14 cellular contexts compared by ENCODE assay signal in the genomic region with DNA sequence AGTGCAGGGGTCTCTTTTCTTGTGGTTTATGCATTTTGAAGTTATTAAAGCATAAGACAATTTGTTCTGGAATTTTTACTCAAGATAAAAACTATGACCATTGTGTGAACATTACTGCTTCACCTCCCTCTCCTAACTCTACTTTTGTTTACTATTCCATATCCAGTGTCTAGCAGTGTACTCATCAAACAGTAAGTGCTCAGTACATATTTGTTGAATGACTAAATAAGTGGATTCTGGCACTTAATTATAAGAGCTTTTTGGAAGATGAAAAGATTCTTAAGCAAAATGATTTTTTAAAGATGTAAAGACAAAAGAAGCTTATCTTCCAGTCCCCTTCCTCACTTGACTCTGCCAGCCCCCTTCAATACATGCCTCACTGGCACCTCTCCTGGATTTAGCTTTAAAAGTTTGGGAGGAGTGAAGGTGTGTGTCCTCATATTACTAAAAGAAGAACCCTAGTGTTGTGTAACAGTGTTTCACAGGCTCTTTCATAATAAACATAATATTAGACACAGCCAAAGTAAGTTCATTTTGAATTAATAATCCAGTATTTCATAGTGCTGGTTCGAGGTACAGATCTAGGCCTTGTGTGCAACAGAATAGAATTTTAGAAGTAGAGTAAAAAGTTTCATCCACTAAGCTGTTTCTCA. TPM values are rescaled to one million over a fixed set of nuclear protein-coding genes. Genes with fewer than 3 reads are reported as not detected.
DNase-seq lines count a peak whose midpoint lies in the region; ATAC-seq, FAIRE-seq and TF ChIP-seq lines count a peak whose summit lies in the region.
"Had no signal": no experiment of that assay in that cellular context is flagged by ENCODE, and none has a peak within 500 bp of the region (broad histone marks: within the 10 kb centered on the region; RNA-seq: fewer than 3 reads in every experiment).

No MANE protein-coding gene starts in this region.

- peaks cover 4% of the 10 kb centered on the region for H3K36me3 Mint-ChIP-seq in WTC11
- H3K36me3 Mint-ChIP-seq: activated naive CD4-positive, alpha-beta T cell treated with anti-CD3 and anti-CD28 coated beads, Interleukin-2, amount 50 U/mL, for 24 hours; naive thymus-derived CD4-positive, alpha-beta T cell had no signal

- H3K27ac Mint-ChIP-seq in WTC11: no peak overlapping the region
- H3K27ac Mint-ChIP-seq: activated naive CD4-positive, alpha-beta T cell treated with anti-CD3 and anti-CD28 coated beads, Interleukin-2, amount 50 U/mL, for 24 hours; naive thymus-derived CD4-positive, alpha-beta T cell had no signal

- POLR2A ChIA-PET in WTC11 (lab: Charles Lee): no interaction called here

- H3K4me3 ChIP-seq in LNCaP clone FGC (ENCODE audit: low read depth, low read length) (no peak overlapping the region), bronchial epithelial cell (ENCODE audit: low read depth, low read length) (no peak overlapping the region)

- H3K27me3 ChIP-seq in bronchial epithelial cell (ENCODE audit: control insufficient read depth, insufficient read depth, low read length): no peaks in the 10 kb centered on the region

- TF ChIP-seq CTCF in LNCaP clone FGC (IDR thresholded peaks at IDR 0.05; ENCODE audit: control insufficient read depth, extremely low read depth, insufficient read depth) (no peak), bronchial epithelial cell (IDR thresholded peaks at IDR 0.05; ENCODE audit: insufficient read depth, low read length, severe bottlenecking) (no peak), WTC11 (IDR thresholded peaks at IDR 0.05) (no peak)

- no peaks in the 10 kb centered on the region for H3K27me3 Mint-ChIP-seq in WTC11 (ENCODE audit: low read depth)

- DNase-seq in LNCaP clone FGC (ENCODE audit: low read depth) (peak; percentile 50), bronchial epithelial cell (ENCODE audit: low read depth) (peak; percentile 87), left lobe of liver (ENCODE audit: low spot score) (no peak), D341Med (ENCODE audit: low spot score) (no peak), NCI-H2227 (lab: John Stamatoyannopoulos, UW; ENCODE audit: unreplicated experiment) (no peak), WTC11 (ENCODE audit: low spot score) (no peak)
- DNase-seq: DND-41; effector CD4-positive, alpha-beta T cell; naive thymus-derived CD4-positive, alpha-beta T cell; NCI-H1105; stimulated activated CD4-positive, alpha-beta T cell treated with anti-CD3 and anti-CD28 coated beads, Interleukin-15, amount 100 ng/mL, for 24 hours; T-helper 2 cell had no signal

- H3K4me3 Mint-ChIP-seq in WTC11: no peak overlapping the region
- H3K4me3 Mint-ChIP-seq: activated naive CD4-positive, alpha-beta T cell treated with anti-CD3 and anti-CD28 coated beads, Interleukin-2, amount 50 U/mL, for 24 hours; naive thymus-derived CD4-positive, alpha-beta T cell had no signal

- FAIRE-seq in bronchial epithelial cell (lab: Jason Lieb, UNC): no peak

- no peaks in the 10 kb centered on the region for H3K9me3 Mint-ChIP-seq in WTC11
- H3K9me3 Mint-ChIP-seq: activated naive CD4-positive, alpha-beta T cell treated with anti-CD3 and anti-CD28 coated beads, Interleukin-2, amount 50 U/mL, for 24 hours; naive thymus-derived CD4-positive, alpha-beta T cell had no signal

- peak overlapping the region; percentile 14 for H3K27ac ChIP-seq in temporal lobe (ENCODE audit: low read depth, low read length)

- peaks cover 2% of the 10 kb centered on the region for H3K36me3 ChIP-seq in bronchial epithelial cell (ENCODE audit: control insufficient read depth, insufficient read depth, low read length)

- H3K4me1 Mint-ChIP-seq in WTC11: peaks cover 45% of the 10 kb centered on the region
- H3K4me1 Mint-ChIP-seq: activated naive CD4-positive, alpha-beta T cell treated with anti-CD3 and anti-CD28 coated beads, Interleukin-2, amount 50 U/mL, for 24 hours had no signal

- CTCF ChIA-PET in WTC11 (lab: Charles Lee): interaction anchor here (0.9 kb wide), 1 partner anchor 13 kb away, joined by 3 read pairs; no protein-coding TSS in a partner anchor

- ATAC-seq in left lobe of liver (peak; percentile 72), WTC11 (no peak)
- ATAC-seq: naive thymus-derived CD4-positive, alpha-beta T cell had no signal

TF ChIP-seq in WTC11, 78 proteins besides CTCF, POLR2A, EP300 and RAD21:
- no peak for TF ChIP-seq ELF4 (CRISPR knock-in tag; IDR thresholded peaks at IDR 0.05; ENCODE audit: low read depth)
- no peak for TF ChIP-seq RORB (CRISPR knock-in tag; IDR thresholded peaks at IDR 0.05)
- TF ChIP-seq, protein P1, sequence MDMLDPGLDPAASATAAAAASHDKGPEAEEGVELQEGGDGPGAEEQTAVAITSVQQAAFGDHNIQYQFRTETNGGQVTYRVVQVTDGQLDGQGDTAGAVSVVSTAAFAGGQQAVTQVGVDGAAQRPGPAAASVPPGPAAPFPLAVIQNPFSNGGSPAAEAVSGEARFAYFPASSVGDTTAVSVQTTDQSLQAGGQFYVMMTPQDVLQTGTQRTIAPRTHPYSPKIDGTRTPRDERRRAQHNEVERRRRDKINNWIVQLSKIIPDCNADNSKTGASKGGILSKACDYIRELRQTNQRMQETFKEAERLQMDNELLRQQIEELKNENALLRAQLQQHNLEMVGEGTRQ (CRISPR knock-in tag; IDR thresholded peaks at IDR 0.05): no peak
- TF ChIP-seq, protein P2, sequence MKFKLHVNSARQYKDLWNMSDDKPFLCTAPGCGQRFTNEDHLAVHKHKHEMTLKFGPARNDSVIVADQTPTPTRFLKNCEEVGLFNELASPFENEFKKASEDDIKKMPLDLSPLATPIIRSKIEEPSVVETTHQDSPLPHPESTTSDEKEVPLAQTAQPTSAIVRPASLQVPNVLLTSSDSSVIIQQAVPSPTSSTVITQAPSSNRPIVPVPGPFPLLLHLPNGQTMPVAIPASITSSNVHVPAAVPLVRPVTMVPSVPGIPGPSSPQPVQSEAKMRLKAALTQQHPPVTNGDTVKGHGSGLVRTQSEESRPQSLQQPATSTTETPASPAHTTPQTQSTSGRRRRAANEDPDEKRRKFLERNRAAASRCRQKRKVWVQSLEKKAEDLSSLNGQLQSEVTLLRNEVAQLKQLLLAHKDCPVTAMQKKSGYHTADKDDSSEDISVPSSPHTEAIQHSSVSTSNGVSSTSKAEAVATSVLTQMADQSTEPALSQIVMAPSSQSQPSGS (CRISPR knock-in tag; IDR thresholded peaks at IDR 0.05; ENCODE audit: borderline replicate concordance, low read depth): no peak
- no peak for TF ChIP-seq OVOL2 (CRISPR knock-in tag; IDR thresholded peaks at IDR 0.05; ENCODE audit: borderline replicate concordance)

RNA-seq across cellular contexts. Expression of gene GAB1, which starts 53.0 kb away (rescaled TPM):
- total RNA-seq in bronchial epithelial cell (5.0 and 10.8 TPM in 2 replicates), left lobe of liver (11.1 TPM), temporal lobe (20.2 TPM), WTC11 (2021) (17.4 to 19.7 TPM (median 18.7 TPM) in 3 replicates)

Comparison
In these comparisons a context has a peak if more than half of its experiments do, and no peak if none do; other contexts are left out.
1. DNase-seq: peak in LNCaP clone FGC (single experiment) and bronchial epithelial cell (single experiment); none in left lobe of liver (single experiment), D341Med (single experiment), NCI-H2227 (single experiment) and WTC11 (single experiment).